ENCODE assay signal across 24 cellular contexts in the genomic region with DNA sequence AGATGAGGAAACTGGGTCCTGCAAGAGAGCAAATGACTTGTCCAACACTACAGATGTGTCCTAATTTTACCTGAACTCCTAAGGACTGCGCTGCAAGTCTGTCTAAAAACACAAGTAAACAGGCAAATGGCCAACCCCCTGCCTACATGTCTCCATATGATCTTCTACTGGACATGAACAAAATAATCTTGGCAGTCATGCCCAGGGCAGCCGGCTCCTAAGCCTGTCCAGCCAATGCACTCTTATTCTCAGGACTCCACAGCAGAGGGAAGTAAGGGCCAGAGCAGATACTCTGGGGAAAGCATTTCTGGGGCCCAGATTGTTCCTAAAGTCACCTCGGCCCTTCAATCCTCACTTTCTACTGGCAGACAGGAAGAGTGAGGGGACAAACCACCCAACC.
"Had no signal": no experiment of that assay in that cellular context is flagged by ENCODE, and none has a peak within 500 bp of the region (broad histone marks: within the 10 kb centered on the region; RNA-seq: fewer than 3 reads in every experiment).

No MANE protein-coding gene starts in this region.

- H3K36me3 Mint-ChIP-seq: type B pancreatic cell had no signal

- H3K27ac ChIP-seq: colonic mucosa, hepatocyte, parathyroid adenoma, prostate gland, right lobe of liver, suprapubic skin, thyroid gland had no signal

- H3K4me1 ChIP-seq: colonic mucosa, prostate gland, right lobe of liver, suprapubic skin had no signal

- ATAC-seq: left colon, right lobe of liver had no signal

- H3K27me3 ChIP-seq: colonic mucosa, hepatocyte, right lobe of liver, suprapubic skin, thyroid gland had no signal

- FAIRE-seq: endothelial cell of umbilical vein, urothelium cell line had no signal

- H3K4me3 Mint-ChIP-seq: nephron progenitor cell, type B pancreatic cell had no signal

- DNase-seq: colonic mucosa; dermis blood vessel endothelial cell; erythroblast; foreskin melanocyte; head of caudate nucleus; left colon; left ventricle myocardium superior; mesenchymal stem cell; midbrain; nephron progenitor cell; retina; right lobe of liver; stimulated activated CD4-positive, alpha-beta T cell treated with anti-CD3 and anti-CD28 coated beads, Interleukin-2, amount 100 ng/mL, for 24 hours; stimulated activated CD4-positive, alpha-beta T cell treated with anti-CD3 and anti-CD28 coated beads, Interleukin-4, amount 100 ng/mL, for 4 hours; stimulated activated naive CD4-positive, alpha-beta T cell; thyroid gland had no signal

- H3K9me3 ChIP-seq: colonic mucosa, prostate gland, right lobe of liver, suprapubic skin, thyroid gland had no signal

- H3K9ac ChIP-seq: parathyroid adenoma had no signal

- H3K27ac Mint-ChIP-seq: nephron progenitor cell, type B pancreatic cell had no signal

- H3K27me3 Mint-ChIP-seq: type B pancreatic cell had no signal

- H2AFZ ChIP-seq: hepatocyte, parathyroid adenoma had no signal

- H3K4me2 ChIP-seq: hepatocyte had no signal

- H3K79me2 ChIP-seq: hepatocyte, parathyroid adenoma had no signal

- H3K4me3 ChIP-seq: colonic mucosa, hepatocyte, lung, prostate gland, right lobe of liver, suprapubic skin, thyroid gland had no signal

- H3K36me3 ChIP-seq: colonic mucosa, prostate gland, right lobe of liver, suprapubic skin, thyroid gland had no signal

- H3K9me3 Mint-ChIP-seq: nephron progenitor cell, type B pancreatic cell had no signal
